1 cellular context compared by ENCODE assay signal in the genomic region with DNA sequence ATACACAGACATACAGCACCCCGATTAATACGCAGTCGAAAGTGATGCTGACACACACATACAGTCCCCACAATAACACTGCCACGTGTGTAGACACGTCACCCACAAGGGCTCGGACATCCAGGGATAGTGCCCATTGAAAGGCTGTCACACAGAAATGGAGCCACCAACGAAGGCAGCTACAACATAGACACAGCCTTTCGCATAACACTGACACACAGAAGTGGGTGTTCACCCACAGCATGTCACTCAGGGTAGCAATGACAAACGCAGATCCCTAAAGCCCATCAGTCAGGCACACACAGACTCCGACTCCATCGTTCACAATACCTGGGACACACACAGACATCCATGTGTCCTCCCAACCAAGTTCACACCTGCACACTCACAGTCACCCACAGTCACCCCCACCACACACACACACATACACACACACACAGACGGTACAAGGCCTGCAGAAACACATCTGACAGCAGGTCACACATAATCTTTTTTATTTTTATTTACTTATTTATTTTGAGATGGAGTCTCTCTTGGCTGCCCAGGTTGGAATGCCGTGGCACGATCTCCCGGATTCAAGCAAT.
A peak's percentile ranks its signal among the peaks of the same experiment; 100 is the strongest.
TF ChIP-seq lines count a peak whose summit lies in the region.

No MANE protein-coding gene starts in this region.

TF ChIP-seq in GM12878, 131 proteins besides CTCF, POLR2A, EP300 and RAD21:
- no peak for TF ChIP-seq BHLHE40 (IDR thresholded peaks at IDR 0.05; ENCODE audit: borderline replicate concordance in 1 of 2, low read depth in 2 of 2, low read length in 1 of 2)
- TF ChIP-seq, protein P1, sequence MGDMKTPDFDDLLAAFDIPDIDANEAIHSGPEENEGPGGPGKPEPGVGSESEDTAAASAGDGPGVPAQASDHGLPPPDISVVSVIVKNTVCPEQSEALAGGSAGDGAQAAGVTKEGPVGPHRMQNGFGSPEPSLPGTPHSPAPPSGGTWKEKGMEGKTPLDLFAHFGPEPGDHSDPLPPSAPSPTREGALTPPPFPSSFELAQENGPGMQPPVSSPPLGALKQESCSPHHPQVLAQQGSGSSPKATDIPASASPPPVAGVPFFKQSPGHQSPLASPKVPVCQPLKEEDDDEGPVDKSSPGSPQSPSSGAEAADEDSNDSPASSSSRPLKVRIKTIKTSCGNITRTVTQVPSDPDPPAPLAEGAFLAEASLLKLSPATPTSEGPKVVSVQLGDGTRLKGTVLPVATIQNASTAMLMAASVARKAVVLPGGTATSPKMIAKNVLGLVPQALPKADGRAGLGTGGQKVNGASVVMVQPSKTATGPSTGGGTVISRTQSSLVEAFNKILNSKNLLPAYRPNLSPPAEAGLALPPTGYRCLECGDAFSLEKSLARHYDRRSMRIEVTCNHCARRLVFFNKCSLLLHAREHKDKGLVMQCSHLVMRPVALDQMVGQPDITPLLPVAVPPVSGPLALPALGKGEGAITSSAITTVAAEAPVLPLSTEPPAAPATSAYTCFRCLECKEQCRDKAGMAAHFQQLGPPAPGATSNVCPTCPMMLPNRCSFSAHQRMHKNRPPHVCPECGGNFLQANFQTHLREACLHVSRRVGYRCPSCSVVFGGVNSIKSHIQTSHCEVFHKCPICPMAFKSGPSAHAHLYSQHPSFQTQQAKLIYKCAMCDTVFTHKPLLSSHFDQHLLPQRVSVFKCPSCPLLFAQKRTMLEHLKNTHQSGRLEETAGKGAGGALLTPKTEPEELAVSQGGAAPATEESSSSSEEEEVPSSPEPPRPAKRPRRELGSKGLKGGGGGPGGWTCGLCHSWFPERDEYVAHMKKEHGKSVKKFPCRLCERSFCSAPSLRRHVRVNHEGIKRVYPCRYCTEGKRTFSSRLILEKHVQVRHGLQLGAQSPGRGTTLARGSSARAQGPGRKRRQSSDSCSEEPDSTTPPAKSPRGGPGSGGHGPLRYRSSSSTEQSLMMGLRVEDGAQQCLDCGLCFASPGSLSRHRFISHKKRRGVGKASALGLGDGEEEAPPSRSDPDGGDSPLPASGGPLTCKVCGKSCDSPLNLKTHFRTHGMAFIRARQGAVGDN (IDR thresholded peaks at IDR 0.05), result no peak
- TF ChIP-seq DPF2 (IDR thresholded peaks at IDR 0.05), result no peak
- no peak for TF ChIP-seq TARDBP (IDR thresholded peaks at IDR 0.05; ENCODE audit: borderline replicate concordance)
- TF ChIP-seq EGR1 (IDR thresholded peaks at IDR 0.05; ENCODE audit: borderline replicate concordance in 1 of 2, low read depth in 2 of 2, low read length in 2 of 2), result no peak
- TF ChIP-seq HDGF (IDR thresholded peaks at IDR 0.05), result 0 out of 2 replicates have a peak, but pooled peaks have one; percentile 46
- no peak for TF ChIP-seq MTA3 (IDR thresholded peaks at IDR 0.05; ENCODE audit: borderline replicate concordance, low read length)
- TF ChIP-seq, protein P2, sequence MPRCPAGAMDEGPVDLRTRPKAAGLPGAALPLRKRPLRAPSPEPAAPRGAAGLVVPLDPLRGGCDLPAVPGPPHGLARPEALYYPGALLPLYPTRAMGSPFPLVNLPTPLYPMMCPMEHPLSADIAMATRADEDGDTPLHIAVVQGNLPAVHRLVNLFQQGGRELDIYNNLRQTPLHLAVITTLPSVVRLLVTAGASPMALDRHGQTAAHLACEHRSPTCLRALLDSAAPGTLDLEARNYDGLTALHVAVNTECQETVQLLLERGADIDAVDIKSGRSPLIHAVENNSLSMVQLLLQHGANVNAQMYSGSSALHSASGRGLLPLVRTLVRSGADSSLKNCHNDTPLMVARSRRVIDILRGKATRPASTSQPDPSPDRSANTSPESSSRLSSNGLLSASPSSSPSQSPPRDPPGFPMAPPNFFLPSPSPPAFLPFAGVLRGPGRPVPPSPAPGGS (IDR thresholded peaks at IDR 0.05; ENCODE audit: borderline replicate concordance, insufficient read depth, low read depth, low read length, poor library complexity, severe bottlenecking), result peak; percentile 33
- TF ChIP-seq HDAC2 (IDR thresholded peaks at IDR 0.05), result no peak
- TF ChIP-seq, protein P3, sequence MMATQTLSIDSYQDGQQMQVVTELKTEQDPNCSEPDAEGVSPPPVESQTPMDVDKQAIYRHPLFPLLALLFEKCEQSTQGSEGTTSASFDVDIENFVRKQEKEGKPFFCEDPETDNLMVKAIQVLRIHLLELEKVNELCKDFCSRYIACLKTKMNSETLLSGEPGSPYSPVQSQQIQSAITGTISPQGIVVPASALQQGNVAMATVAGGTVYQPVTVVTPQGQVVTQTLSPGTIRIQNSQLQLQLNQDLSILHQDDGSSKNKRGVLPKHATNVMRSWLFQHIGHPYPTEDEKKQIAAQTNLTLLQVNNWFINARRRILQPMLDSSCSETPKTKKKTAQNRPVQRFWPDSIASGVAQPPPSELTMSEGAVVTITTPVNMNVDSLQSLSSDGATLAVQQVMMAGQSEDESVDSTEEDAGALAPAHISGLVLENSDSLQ (IDR thresholded peaks at IDR 0.05), result peak; percentile 53; the same call in 1 of the 2 replicates
